ENCODE assay signal across 1 cellular context in genomic region chr1:207321045-207321789, GRCh38.
TF ChIP-seq lines count a peak whose summit lies in the region.

TSS of gene CD55 (plus strand) at chr1:207321678. CDS start at chr1:207321766, 88 bp downstream.

TF ChIP-seq in HEK293, 187 proteins besides CTCF, POLR2A, EP300 and RAD21 (continued from another document):
- TF ChIP-seq ZBTB10 (tag by site-specific recombination; IDR thresholded peaks at IDR 0.05), result peak; percentile 91; the same call in 1 of the 2 replicates
- TF ChIP-seq ZNF23 (tag by site-specific recombination; IDR thresholded peaks at IDR 0.05; ENCODE audit: borderline replicate concordance), result no peak
- TF ChIP-seq KLF17 (tag by site-specific recombination; IDR thresholded peaks at IDR 0.05), result peak; percentile 99
- TF ChIP-seq ZFP37 (tag by site-specific recombination; IDR thresholded peaks at IDR 0.05), result peak; percentile 55; the same call in 1 of the 2 replicates
- TF ChIP-seq ZNF629 (tag by site-specific recombination; IDR thresholded peaks at IDR 0.05), result peak; percentile 99
- TF ChIP-seq, protein P1, sequence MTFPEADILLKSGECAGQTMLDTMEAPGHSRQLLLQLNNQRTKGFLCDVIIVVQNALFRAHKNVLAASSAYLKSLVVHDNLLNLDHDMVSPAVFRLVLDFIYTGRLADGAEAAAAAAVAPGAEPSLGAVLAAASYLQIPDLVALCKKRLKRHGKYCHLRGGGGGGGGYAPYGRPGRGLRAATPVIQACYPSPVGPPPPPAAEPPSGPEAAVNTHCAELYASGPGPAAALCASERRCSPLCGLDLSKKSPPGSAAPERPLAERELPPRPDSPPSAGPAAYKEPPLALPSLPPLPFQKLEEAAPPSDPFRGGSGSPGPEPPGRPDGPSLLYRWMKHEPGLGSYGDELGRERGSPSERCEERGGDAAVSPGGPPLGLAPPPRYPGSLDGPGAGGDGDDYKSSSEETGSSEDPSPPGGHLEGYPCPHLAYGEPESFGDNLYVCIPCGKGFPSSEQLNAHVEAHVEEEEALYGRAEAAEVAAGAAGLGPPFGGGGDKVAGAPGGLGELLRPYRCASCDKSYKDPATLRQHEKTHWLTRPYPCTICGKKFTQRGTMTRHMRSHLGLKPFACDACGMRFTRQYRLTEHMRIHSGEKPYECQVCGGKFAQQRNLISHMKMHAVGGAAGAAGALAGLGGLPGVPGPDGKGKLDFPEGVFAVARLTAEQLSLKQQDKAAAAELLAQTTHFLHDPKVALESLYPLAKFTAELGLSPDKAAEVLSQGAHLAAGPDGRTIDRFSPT (tag by site-specific recombination; IDR thresholded peaks at IDR 0.05), result peak; percentile 93
- peak; percentile 55 for TF ChIP-seq ZNF324 (tag by site-specific recombination; IDR thresholded peaks at IDR 0.05)
- TF ChIP-seq ZNF501 (tag by site-specific recombination; IDR thresholded peaks at IDR 0.05), result peak; percentile 78
- TF ChIP-seq, protein P2, sequence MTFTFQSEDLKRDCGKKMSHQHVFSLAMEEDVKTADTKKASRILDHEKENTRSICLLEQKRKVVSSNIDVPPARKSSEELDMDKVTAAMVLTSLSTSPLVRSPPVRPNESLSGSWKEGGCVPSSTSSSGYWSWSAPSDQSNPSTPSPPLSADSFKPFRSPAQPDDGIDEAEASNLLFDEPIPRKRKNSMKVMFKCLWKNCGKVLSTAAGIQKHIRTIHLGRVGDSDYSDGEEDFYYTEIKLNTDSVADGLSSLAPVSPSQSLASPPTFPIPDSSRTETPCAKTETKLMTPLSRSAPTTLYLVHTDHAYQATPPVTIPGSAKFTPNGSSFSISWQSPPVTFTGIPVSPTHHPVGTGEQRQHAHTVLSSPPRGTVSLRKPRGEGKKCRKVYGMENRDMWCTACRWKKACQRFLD (tag by site-specific recombination; IDR thresholded peaks at IDR 0.05), result no peak
- peak; percentile 42; the same call in 1 of the 2 replicates for TF ChIP-seq ZNF518A (tag by site-specific recombination; conservative IDR thresholded peaks at IDR 0.05; ENCODE audit: low read depth)
TF ChIP-seq in HEK293: peak in this region for 83.
